11 cellular contexts compared by ENCODE assay signal in the genomic region with DNA sequence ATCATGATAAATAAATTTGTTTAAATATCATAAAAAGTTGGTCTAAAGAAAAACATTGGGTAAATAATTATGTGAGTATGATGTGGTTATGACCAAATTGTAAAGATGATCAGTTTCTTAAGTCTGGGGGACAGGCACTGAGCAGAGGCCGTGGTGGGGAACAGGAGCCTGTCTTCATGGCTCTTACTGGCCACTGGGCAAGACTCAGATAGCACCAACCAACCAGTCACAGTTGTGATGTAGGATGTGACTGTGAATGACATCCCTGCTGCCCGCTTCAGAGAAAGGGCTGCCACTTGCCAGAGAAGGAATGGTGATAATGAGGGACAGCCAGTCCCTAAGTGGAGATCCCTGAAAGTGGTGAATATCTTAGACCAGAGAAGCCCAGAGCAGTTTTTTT. TPM values are rescaled to one million over a fixed set of nuclear protein-coding genes. Genes with fewer than 3 reads are reported as not detected.
DNase-seq lines count a peak whose midpoint lies in the region; ATAC-seq, FAIRE-seq and TF ChIP-seq lines count a peak whose summit lies in the region.
"Had no signal": no experiment of that assay in that cellular context is flagged by ENCODE, and none has a peak within 500 bp of the region (broad histone marks: within the 10 kb centered on the region; RNA-seq: fewer than 3 reads in every experiment).

No MANE protein-coding gene starts in this region.

- WGBS in K562 (ENCODE audit: insufficient coverage, low coverage, missing lambda C conversion rate) = 79% methylated on average over 2 of the region's 2 CpGs

- no peak overlapping the region for H3K4me3 Mint-ChIP-seq in neural crest cell

- TF ChIP-seq CTCF in K562 (IDR thresholded peaks at IDR 0.05 in 2 of 3, conservative IDR thresholded peaks at IDR 0.05 in 1 of 3; ENCODE audit: insufficient read depth in 2 of 3, low read depth in 1 of 3, low read length in 3 of 3) (no peak), neural crest cell (conservative IDR thresholded peaks at IDR 0.05) (no peak)

- H3K9ac ChIP-seq in K562 (ENCODE audit: insufficient read depth in 1 of 2, low read depth in 2 of 2, low read length in 2 of 2) = no peak overlapping the region

- peaks cover 39% of the 10 kb centered on the region for H3K79me2 ChIP-seq in K562 (ENCODE audit: control insufficient read depth, insufficient read depth, low read length)

- no peak overlapping the region for H3K4me2 ChIP-seq in K562 (ENCODE audit: insufficient read depth, low read length)

- FAIRE-seq in GM12891 (lab: Jason Lieb, UNC) (peak; percentile 79), K562 (lab: Jason Lieb, UNC) (no peak)

- intact Hi-C loops in K562 (cut with micrococcal nuclease) = no loop called here

- BruUV-seq in K562 (replicated peaks; lab: Mats Ljungman, UMichigan) = no TSS peak

- no peak for TF ChIP-seq RAD21 in K562 (CRISPR knock-in tag; conservative IDR thresholded peaks at IDR 0.05 in 1 of 2, IDR thresholded peaks at IDR 0.05 in 1 of 2)

- CTCF ChIA-PET in K562 (lab: Yijun Ruan, JAX; ENCODE audit: low intra/inter-chr PET ratio) = no interaction called here

- H3K4me1 Mint-ChIP-seq in neural crest cell = peaks cover 43% of the 10 kb centered on the region

- H3K36me3 Mint-ChIP-seq in neural crest cell (ENCODE audit: low read depth) = no peaks in the 10 kb centered on the region

- TF ChIP-seq POLR2A in GM12891 (IDR thresholded peaks at IDR 0.05; ENCODE audit: low read depth, low read length) = no peak
- TF ChIP-seq POLR2A in K562 (conservative IDR thresholded peaks at IDR 0.05) = no peak

- peak overlapping the region; percentile 40; the same call in 1 of the 3 replicates for H3K27ac ChIP-seq in K562 (ENCODE audit: extremely low read depth, low read depth, low read length)

- no peak overlapping the region for H3K4me3 ChIP-seq in K562

- H3K27ac Mint-ChIP-seq in neural crest cell (ENCODE audit: unreplicated experiment) = peak overlapping the region; percentile 48

- H3K9me1 ChIP-seq in K562 (ENCODE audit: control insufficient read depth, insufficient read depth, low read length) = no peaks in the 10 kb centered on the region

- peaks cover 34 to 55% of the 10 kb centered on the region in 2 experiments for H3K4me1 ChIP-seq in K562 (replicated peaks in 1 of 2; ENCODE audit: control insufficient read depth in 2 of 2, insufficient read depth in 2 of 2, low read length in 2 of 2)

- in situ Hi-C loops in K562 (cut with MboI) = no loop called here

- DNase-seq in GM12891 (ENCODE audit: insufficient read length, low spot score) (no peak), K562 (ENCODE audit: extremely low read depth in 1 of 4, low spot score in 3 of 4) (no peak), neural crest cell (ENCODE audit: low read depth, low spot score) (no peak), HUDEP-2 (lab: John Stamatoyannopoulos, UW; ENCODE audit: unreplicated experiment in 76 of 76) (no peak), GM03348 (ENCODE audit: low spot score) (no peak), dermis blood vessel endothelial cell (no peak)
- DNase-seq: activated CD4-positive, CD25-positive, alpha-beta regulatory T cell treated with anti-CD3 and anti-CD28 coated beads, Interleukin-2, amount 50 U/mL, for 72 hours; cerebellar nuclear complex; NCI-H69 had no signal

- H3K9me3 ChIP-seq in K562 (replicated peaks; ENCODE audit: control insufficient read depth, insufficient read depth, low read depth, low read length) = no peaks in the 10 kb centered on the region

- H3K27me3 Mint-ChIP-seq in neural crest cell (ENCODE audit: low read depth) = no peaks in the 10 kb centered on the region

- TF ChIP-seq EP300 in K562 (IDR thresholded peaks at IDR 0.05; ENCODE audit: low read length) = no peak

- H2AFZ ChIP-seq in K562 (ENCODE audit: low read depth, low read length) = no peak overlapping the region

- peak; percentile 70 for ATAC-seq in HG02981 (IDR thresholded peaks at IDR 0.05; ENCODE audit: unreplicated experiment)
- no peak for ATAC-seq in K562
- ATAC-seq in HG03196 (IDR thresholded peaks at IDR 0.05; ENCODE audit: unreplicated experiment) = no peak

- H3K27me3 ChIP-seq in K562 (ENCODE audit: control insufficient read depth in 2 of 2, insufficient read depth in 2 of 2, low read length in 2 of 2) = no peaks in the 10 kb centered on the region

- no peaks in the 10 kb centered on the region for H3K9me3 Mint-ChIP-seq in neural crest cell

- 0 out of 3 replicates have a peak, but pooled peaks cover 3% of the 10 kb centered on the region for H3K36me3 ChIP-seq in K562 (ENCODE audit: control insufficient read depth, insufficient read depth, low read length)

- POLR2A ChIA-PET in K562 (lab: Yijun Ruan, JAX) = interaction anchor here (0.6 kb wide), 1 partner anchor 255 kb away, joined by 3 read pairs; no protein-coding TSS in a partner anchor

- no peaks in the 10 kb centered on the region for H4K20me1 ChIP-seq in K562 (replicated peaks; ENCODE audit: control insufficient read depth, insufficient read depth, low read length)

TF ChIP-seq in GM12891, 5 proteins besides CTCF, POLR2A, EP300 and RAD21:
- TF ChIP-seq POLR2AphosphoS5 (IDR thresholded peaks at IDR 0.05; ENCODE audit: low read depth, low read length) (no peak), TAF1 (IDR thresholded peaks at IDR 0.05; ENCODE audit: low read depth, low read length) (no peak), PAX5 (IDR thresholded peaks at IDR 0.05; ENCODE audit: insufficient read depth, low read length, severe bottlenecking) (no peak), POU2F2 (IDR thresholded peaks at IDR 0.05; ENCODE audit: low read depth, low read length) (no peak), SPI1 (IDR thresholded peaks at IDR 0.05; ENCODE audit: low read depth, low read length) (no peak)

TF ChIP-seq in K562, 482 proteins besides CTCF, POLR2A, EP300 and RAD21:
- TF ChIP-seq HMBOX1 (IDR thresholded peaks at IDR 0.05) = no peak
- TF ChIP-seq SMAD1 (IDR thresholded peaks at IDR 0.05; ENCODE audit: low read depth, low read length, partially characterized antibody) = no peak
TF ChIP-seq in K562: peak in this region for 0.

RNA-seq across cellular contexts. Expression of gene PTPRJ, which starts 7.0 kb away (rescaled TPM):
- polyA plus RNA-seq in GM12891 (2012; ENCODE audit: low read depth, missing spikeins) = 7.1 TPM
- 6.8 and 11.6 TPM in 2 replicates for total RNA-seq in K562 (2011; cell fraction: chromatin; rRNA removed; ENCODE audit: low replicate concordance)
- 3.7 and 3.8 TPM in 2 replicates for total RNA-seq in K562 (2011; cell fraction: nucleolus; rRNA removed)
- total RNA-seq in K562 (2011; cell fraction: nucleoplasm; rRNA removed) = 6.5 and 12.5 TPM in 2 replicates
- total RNA-seq in K562 (2014; rRNA removed) (3.8 and 5.0 TPM in 2 replicates), K562 (2014; rRNA removed; fragmentation: Illumina TruSeq; extraction: Trizol) (6.7 and 7.1 TPM in 2 replicates), K562 (2015; rRNA removed; fragmentation: Illumina TruSeq; extraction: Trizol) (7.1 TPM in 2 replicates), K562 (2021) (10.2 and 10.7 TPM in 2 replicates), neural crest cell (24.3 and 25.5 TPM in 2 replicates), dermis blood vessel endothelial cell (0.60 and 1.4 TPM in 2 replicates)
- polyA plus RNA-seq in K562 (2011; rRNA removed) (3.8 and 4.8 TPM in 2 replicates), K562 (2014; fragmentation: Illumina TruSeq; extraction: Trizol) (5.7 and 5.8 TPM in 2 replicates), K562 (2014; fragmentation: Nextera tagmentation; extraction: Ambion mirVana) (under 1 TPM; 0.56 to 0.65 TPM), K562 (2014; rRNA removed) (3.5 and 4.0 TPM in 2 replicates)
- polyA plus RNA-seq in K562 (2011; cell fraction: cytosol; rRNA removed) = 3.3 and 3.5 TPM in 2 replicates
- polyA plus RNA-seq in K562 (2011; cell fraction: nucleus; rRNA removed) = 2.5 and 3.5 TPM in 2 replicates
- polyA plus RNA-seq in K562 (2012) = 4.9 and 6.3 TPM in 2 replicates
- 3.3 and 4.6 TPM in 2 replicates for polyA minus RNA-seq in K562 (2011; rRNA and poly(A)+ RNA removed)
- 2.5 and 3.1 TPM in 2 replicates for polyA minus RNA-seq in K562 (2011; cell fraction: cytosol; rRNA and poly(A)+ RNA removed)
- 1.5 and 2.2 TPM in 2 replicates for polyA minus RNA-seq in K562 (2011; cell fraction: nucleus; rRNA and poly(A)+ RNA removed)
